ENCODE assay signal across 8 cellular contexts in the genomic region with DNA sequence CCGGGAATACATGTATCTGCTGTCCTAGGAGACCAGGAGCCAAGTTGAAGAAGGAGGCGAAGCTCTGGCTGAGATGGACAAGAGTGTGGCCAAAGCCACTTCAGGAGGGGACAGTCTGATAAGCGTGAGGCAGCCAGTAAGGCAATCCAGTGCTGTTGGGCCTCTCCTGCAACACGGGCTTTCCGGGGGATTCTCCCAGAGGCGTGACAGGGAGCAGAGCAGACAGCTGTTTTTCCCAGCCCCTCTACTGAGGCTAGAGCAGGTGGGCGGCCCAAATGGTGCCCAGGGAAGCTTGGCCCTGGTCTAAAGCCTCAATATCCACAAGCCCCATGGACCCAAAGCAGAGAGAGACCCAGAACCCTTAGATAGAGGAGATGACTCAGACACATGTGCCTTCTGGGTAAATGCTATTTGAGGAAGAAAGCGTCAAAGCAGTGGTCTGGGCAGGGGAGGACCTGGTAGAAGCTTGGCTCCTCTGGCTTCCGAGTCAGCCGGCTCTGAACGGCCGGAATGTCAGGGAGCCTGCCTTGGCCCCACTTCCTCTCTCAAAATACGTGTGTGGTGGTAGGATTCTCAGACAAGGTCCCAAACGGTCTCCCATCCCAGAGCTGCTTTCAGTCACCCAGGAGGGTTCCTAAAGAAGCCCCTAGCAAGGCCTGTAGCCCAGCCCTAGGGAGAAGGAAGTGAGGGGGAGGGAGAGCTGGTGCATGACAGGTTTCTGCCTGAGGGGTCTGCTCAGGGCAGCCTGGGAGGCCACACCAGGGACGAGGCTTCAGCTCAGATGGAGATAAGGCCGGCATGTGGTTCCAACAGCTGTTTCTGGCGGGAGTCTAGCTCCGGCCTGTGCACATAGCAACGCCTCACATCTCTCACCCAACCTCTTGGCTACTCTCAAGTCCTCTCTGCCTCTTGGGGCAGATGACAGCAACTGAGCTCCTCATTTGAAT. TPM values are rescaled to one million over a fixed set of nuclear protein-coding genes. Genes with fewer than 3 reads are reported as not detected.
DNase-seq lines count a peak whose midpoint lies in the region; ATAC-seq and TF ChIP-seq lines count a peak whose summit lies in the region.

No MANE protein-coding gene starts in this region.

- POLR2A ChIA-PET in activated CD4-positive, alpha-beta T cell treated with anti-CD3 and anti-CD28 coated beads, Interleukin-2, amount 10 ng/mL, durations not matched to agents 7 days and 5 days (lab: Charles Lee), result no interaction called here
- POLR2A ChIA-PET in activated CD4-positive, alpha-beta memory T cell treated with anti-CD3 and anti-CD28 coated beads for 36 hours (lab: Charles Lee), result interaction anchor here (1.1 kb wide), 1 partner anchor 28 kb away, joined by 4 read pairs; no protein-coding TSS in a partner anchor

- DNase-seq in activated CD4-positive, alpha-beta T cell treated with anti-CD3 and anti-CD28 coated beads, Interleukin-2, amount 10 ng/mL, durations not matched to agents 24 days and 14 days, result no peak
- DNase-seq in activated CD4-positive, alpha-beta T cell treated with anti-CD3 and anti-CD28 coated beads, Interleukin-2, amount 10 ng/mL, durations not matched to agents 7 days and 5 days, result no peak
- DNase-seq in activated CD4-positive, alpha-beta memory T cell treated with anti-CD3 and anti-CD28 coated beads for 36 hours, result no peak
- DNase-seq in mesothelial cell of epicardium (ENCODE audit: low spot score in 2 of 2, unreplicated experiment in 2 of 2) (no peak), RPMI8226 (no peak), SKM-1 (lab: John Stamatoyannopoulos, UW; ENCODE audit: unreplicated experiment) (no peak), NCI-H2081 treated with DMSO at 0.1 percent for 48 hours (lab: John Stamatoyannopoulos, UW) (no peak)

- H3K9me3 Mint-ChIP-seq in activated CD4-positive, alpha-beta T cell treated with anti-CD3 and anti-CD28 coated beads, Interleukin-2, amount 10 ng/mL, durations not matched to agents 24 days and 14 days, result peaks cover 5% of the 10 kb centered on the region
- H3K9me3 Mint-ChIP-seq in activated CD4-positive, alpha-beta T cell treated with anti-CD3 and anti-CD28 coated beads, Interleukin-2, amount 10 ng/mL, durations not matched to agents 7 days and 5 days, result no peaks in the 10 kb centered on the region
- no peaks in the 10 kb centered on the region for H3K9me3 Mint-ChIP-seq in activated CD4-positive, alpha-beta memory T cell treated with anti-CD3 and anti-CD28 coated beads for 36 hours
- peaks cover 5% of the 10 kb centered on the region for H3K9me3 Mint-ChIP-seq in mesothelial cell of epicardium

- peaks cover 49% of the 10 kb centered on the region for H3K4me1 Mint-ChIP-seq in activated CD4-positive, alpha-beta T cell treated with anti-CD3 and anti-CD28 coated beads, Interleukin-2, amount 10 ng/mL, durations not matched to agents 24 days and 14 days
- peaks cover 47% of the 10 kb centered on the region for H3K4me1 Mint-ChIP-seq in activated CD4-positive, alpha-beta T cell treated with anti-CD3 and anti-CD28 coated beads, Interleukin-2, amount 10 ng/mL, durations not matched to agents 7 days and 5 days
- peaks cover 60% of the 10 kb centered on the region for H3K4me1 Mint-ChIP-seq in activated CD4-positive, alpha-beta memory T cell treated with anti-CD3 and anti-CD28 coated beads for 36 hours (ENCODE audit: low read depth)
- peaks cover 35% of the 10 kb centered on the region for H3K4me1 Mint-ChIP-seq in mesothelial cell of epicardium

- H3K27me3 Mint-ChIP-seq in activated CD4-positive, alpha-beta T cell treated with anti-CD3 and anti-CD28 coated beads, Interleukin-2, amount 10 ng/mL, durations not matched to agents 24 days and 14 days, result no peaks in the 10 kb centered on the region
- H3K27me3 Mint-ChIP-seq in activated CD4-positive, alpha-beta T cell treated with anti-CD3 and anti-CD28 coated beads, Interleukin-2, amount 10 ng/mL, durations not matched to agents 7 days and 5 days, result no peaks in the 10 kb centered on the region
- no peaks in the 10 kb centered on the region for H3K27me3 Mint-ChIP-seq in activated CD4-positive, alpha-beta memory T cell treated with anti-CD3 and anti-CD28 coated beads for 36 hours
- no peaks in the 10 kb centered on the region for H3K27me3 Mint-ChIP-seq in mesothelial cell of epicardium (ENCODE audit: low read depth)

- TF ChIP-seq CTCF in mesothelial cell of epicardium (IDR thresholded peaks at IDR 0.05; ENCODE audit: unreplicated experiment), result no peak

- no peak overlapping the region for H3K4me3 Mint-ChIP-seq in activated CD4-positive, alpha-beta T cell treated with anti-CD3 and anti-CD28 coated beads, Interleukin-2, amount 10 ng/mL, durations not matched to agents 24 days and 14 days
- H3K4me3 Mint-ChIP-seq in activated CD4-positive, alpha-beta T cell treated with anti-CD3 and anti-CD28 coated beads, Interleukin-2, amount 10 ng/mL, durations not matched to agents 7 days and 5 days, result no peak overlapping the region
- no peak overlapping the region for H3K4me3 Mint-ChIP-seq in activated CD4-positive, alpha-beta memory T cell treated with anti-CD3 and anti-CD28 coated beads for 36 hours
- H3K4me3 Mint-ChIP-seq in mesothelial cell of epicardium, result no peak overlapping the region

- H3K36me3 Mint-ChIP-seq in activated CD4-positive, alpha-beta T cell treated with anti-CD3 and anti-CD28 coated beads, Interleukin-2, amount 10 ng/mL, durations not matched to agents 24 days and 14 days (ENCODE audit: low read depth), result peaks cover 34% of the 10 kb centered on the region
- H3K36me3 Mint-ChIP-seq in activated CD4-positive, alpha-beta T cell treated with anti-CD3 and anti-CD28 coated beads, Interleukin-2, amount 10 ng/mL, durations not matched to agents 7 days and 5 days (ENCODE audit: low read depth), result peaks cover 20% of the 10 kb centered on the region
- H3K36me3 Mint-ChIP-seq in activated CD4-positive, alpha-beta memory T cell treated with anti-CD3 and anti-CD28 coated beads for 36 hours, result peaks cover 24% of the 10 kb centered on the region
- H3K36me3 Mint-ChIP-seq in mesothelial cell of epicardium, result peaks cover 20% of the 10 kb centered on the region

- H3K27ac Mint-ChIP-seq in activated CD4-positive, alpha-beta T cell treated with anti-CD3 and anti-CD28 coated beads, Interleukin-2, amount 10 ng/mL, durations not matched to agents 24 days and 14 days, result peak overlapping the region; percentile 69
- H3K27ac Mint-ChIP-seq in activated CD4-positive, alpha-beta T cell treated with anti-CD3 and anti-CD28 coated beads, Interleukin-2, amount 10 ng/mL, durations not matched to agents 7 days and 5 days, result no peak overlapping the region
- H3K27ac Mint-ChIP-seq in activated CD4-positive, alpha-beta memory T cell treated with anti-CD3 and anti-CD28 coated beads for 36 hours, result peak overlapping the region; percentile 39
- peak overlapping the region; percentile 73 for H3K27ac Mint-ChIP-seq in mesothelial cell of epicardium

- CTCF ChIA-PET in activated CD4-positive, alpha-beta T cell treated with anti-CD3 and anti-CD28 coated beads, Interleukin-2, amount 10 ng/mL, durations not matched to agents 7 days and 5 days (lab: Charles Lee), result interaction anchor here (0.5 to 12.0 kb wide), 8 partner anchors 13 to 102 kb away, joined by 3 to 102 read pairs (median 4); no protein-coding TSS in a partner anchor
- CTCF ChIA-PET in activated CD4-positive, alpha-beta memory T cell treated with anti-CD3 and anti-CD28 coated beads for 36 hours (lab: Charles Lee), result interaction anchor here (0.7 to 6.2 kb wide), 6 partner anchors 18 to 37 kb away, joined by 3 to 41 read pairs (median 8); no protein-coding TSS in a partner anchor

- intact Hi-C loops in activated CD4-positive, alpha-beta T cell treated with anti-CD3 and anti-CD28 coated beads, Interleukin-2, amount 10 ng/mL, durations not matched to agents 24 days and 14 days (cut with micrococcal nuclease), result no loop called here
- intact Hi-C loops in activated CD4-positive, alpha-beta memory T cell treated with anti-CD3 and anti-CD28 coated beads for 36 hours (cut with micrococcal nuclease), result no loop called here

- peak; percentile 50 for ATAC-seq in HG03025 (IDR thresholded peaks at IDR 0.05; ENCODE audit: low FRiP score, unreplicated experiment)

RNA-seq across cellular contexts. Expression of gene PIK3C2B, which starts 28.9 kb away (rescaled TPM):
- total RNA-seq in activated CD4-positive, alpha-beta T cell treated with anti-CD3 and anti-CD28 coated beads, Interleukin-2, amount 10 ng/mL, durations not matched to agents 24 days and 14 days, result 22.7 and 23.6 TPM in 2 replicates
- total RNA-seq in activated CD4-positive, alpha-beta T cell treated with anti-CD3 and anti-CD28 coated beads, Interleukin-2, amount 10 ng/mL, durations not matched to agents 7 days and 5 days, result 10 to 100 TPM; 27.4 to 28.9 TPM
- 10 to 100 TPM; 43.4 to 46.4 TPM for total RNA-seq in activated CD4-positive, alpha-beta memory T cell treated with anti-CD3 and anti-CD28 coated beads for 36 hours
- total RNA-seq in mesothelial cell of epicardium, result 36.3 to 39.6 TPM (median 39.5 TPM) in 3 replicates

RNA-seq across cellular contexts. Expression of gene MDM4, which starts 50.5 kb away (rescaled TPM):
- total RNA-seq in activated CD4-positive, alpha-beta T cell treated with anti-CD3 and anti-CD28 coated beads, Interleukin-2, amount 10 ng/mL, durations not matched to agents 24 days and 14 days, result 81.5 and 85.5 TPM in 2 replicates
- total RNA-seq in activated CD4-positive, alpha-beta T cell treated with anti-CD3 and anti-CD28 coated beads, Interleukin-2, amount 10 ng/mL, durations not matched to agents 7 days and 5 days, result 10 to 100 TPM; 95.0 to 98.1 TPM
- 10 to 100 TPM; 88.0 to 90.8 TPM for total RNA-seq in activated CD4-positive, alpha-beta memory T cell treated with anti-CD3 and anti-CD28 coated beads for 36 hours
- 132 to 154 TPM (median 136 TPM) in 3 replicates for total RNA-seq in mesothelial cell of epicardium

RNA-seq across cellular contexts. Expression of gene PPP1R15B, which starts 54.1 kb away (rescaled TPM):
- 70.9 and 74.0 TPM in 2 replicates for total RNA-seq in activated CD4-positive, alpha-beta T cell treated with anti-CD3 and anti-CD28 coated beads, Interleukin-2, amount 10 ng/mL, durations not matched to agents 24 days and 14 days
- 10 to 100 TPM; 62.5 to 70.6 TPM for total RNA-seq in activated CD4-positive, alpha-beta T cell treated with anti-CD3 and anti-CD28 coated beads, Interleukin-2, amount 10 ng/mL, durations not matched to agents 7 days and 5 days
- total RNA-seq in activated CD4-positive, alpha-beta memory T cell treated with anti-CD3 and anti-CD28 coated beads for 36 hours, result 10 to 100 TPM; 54.9 to 57.1 TPM
- 56.2 to 57.5 TPM (median 57.5 TPM) in 3 replicates for total RNA-seq in mesothelial cell of epicardium
